In the genomic region with DNA sequence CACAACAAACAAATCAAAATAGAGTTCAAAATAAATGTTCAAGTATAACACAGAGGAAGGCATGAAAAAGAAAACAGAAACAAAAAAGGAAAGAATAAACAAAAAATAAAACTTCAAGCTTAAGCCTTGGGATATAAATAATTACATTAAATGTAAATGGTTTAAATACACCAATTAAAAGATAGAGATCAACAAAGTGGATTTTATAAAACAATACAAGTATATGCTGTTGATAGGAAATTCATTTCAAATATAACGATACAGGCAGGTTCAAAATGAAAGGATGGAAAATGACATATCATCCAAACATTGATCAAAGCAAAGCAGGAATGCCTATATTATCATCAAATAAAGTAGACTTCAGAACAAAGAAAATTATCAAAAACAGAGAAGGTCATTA, we compare ENCODE assay signal across 19 cellular contexts. TPM values are rescaled to one million over a fixed set of nuclear protein-coding genes. Genes with fewer than 3 reads are reported as not detected.
DNase-seq lines count a peak whose midpoint lies in the region; FAIRE-seq and TF ChIP-seq lines count a peak whose summit lies in the region.
"Had no signal": no experiment of that assay in that cellular context is flagged by ENCODE, and none has a peak within 500 bp of the region (broad histone marks: within the 10 kb centered on the region; RNA-seq: fewer than 3 reads in every experiment).

No MANE protein-coding gene starts in this region.

- no peak overlapping the region for H3K27ac ChIP-seq in kidney (ENCODE audit: low read depth in 2 of 2, low read length in 2 of 2)
- H3K27ac ChIP-seq: BLaER1, C4-2B had no signal

- FAIRE-seq in G401.6 (lab: Jason Lieb, UNC) (peak; percentile 42), RCC 7860 (lab: Jason Lieb, UNC) (peak; percentile 25), kidney (lab: Jason Lieb, UNC) (peak; percentile 45)
- FAIRE-seq: D721Med, GM12891, GM18507 had no signal

- intact Hi-C loops in kidney (cut with DNase I): no loop called here

- no peak for DNase-seq in RCC 7860 (ENCODE audit: low spot score)
- DNase-seq in kidney: no peak
- no peak for DNase-seq in ureter (ENCODE audit: low spot score)
- DNase-seq in NCI-H69 (lab: John Stamatoyannopoulos, UW): no peak
- no peak for DNase-seq in NCI-H2171 treated with DMSO at 0.1 percent for 48 hours (lab: John Stamatoyannopoulos, UW)
- DNase-seq: CD4-positive, CD25-positive, alpha-beta regulatory T cell; CD8-positive, alpha-beta T cell; DMS 273 treated with DMSO at 0.1 percent for 48 hours; DMS79; EL; GF-D8; GOT3 had no signal

- no peak overlapping the region for H3K4me3 ChIP-seq in kidney (ENCODE audit: low read length in 2 of 2)
- H3K4me3 ChIP-seq: BLaER1, HAP-1 had no signal

- H3K4me1 ChIP-seq in kidney (ENCODE audit: control insufficient read depth in 1 of 2, insufficient read depth in 1 of 2, low read depth in 1 of 2, low read length in 2 of 2): no peaks in the 10 kb centered on the region
- H3K4me1 ChIP-seq: BLaER1, HAP-1 had no signal

- TF ChIP-seq CTCF in kidney (IDR thresholded peaks at IDR 0.05; ENCODE audit: borderline replicate concordance, extremely low read depth, insufficient read depth): no peak

- no peak overlapping the region for H3K9ac ChIP-seq in kidney (ENCODE audit: low read length in 2 of 2)
- H3K9ac ChIP-seq: BLaER1 had no signal

- H3K9me3 ChIP-seq in kidney (ENCODE audit: control insufficient read depth in 1 of 2, low read length in 2 of 2): peaks cover 0 to 7% of the 10 kb centered on the region in 2 donors

- no peaks in the 10 kb centered on the region for H3K36me3 ChIP-seq in kidney (ENCODE audit: control insufficient read depth in 1 of 2, insufficient read depth in 2 of 2, low read length in 2 of 2)
- H3K36me3 ChIP-seq: BLaER1, HAP-1 had no signal

RNA-seq across cellular contexts. Expression of a gene that starts 16.7 kb away (rescaled TPM):
- 31.3 TPM for total RNA-seq in kidney
- polyA plus RNA-seq in kidney (ENCODE audit: insufficient read depth, low read depth, low replicate concordance): 5.9 TPM
- 84.8 TPM for total RNA-seq in ureter
